In the genomic region with DNA sequence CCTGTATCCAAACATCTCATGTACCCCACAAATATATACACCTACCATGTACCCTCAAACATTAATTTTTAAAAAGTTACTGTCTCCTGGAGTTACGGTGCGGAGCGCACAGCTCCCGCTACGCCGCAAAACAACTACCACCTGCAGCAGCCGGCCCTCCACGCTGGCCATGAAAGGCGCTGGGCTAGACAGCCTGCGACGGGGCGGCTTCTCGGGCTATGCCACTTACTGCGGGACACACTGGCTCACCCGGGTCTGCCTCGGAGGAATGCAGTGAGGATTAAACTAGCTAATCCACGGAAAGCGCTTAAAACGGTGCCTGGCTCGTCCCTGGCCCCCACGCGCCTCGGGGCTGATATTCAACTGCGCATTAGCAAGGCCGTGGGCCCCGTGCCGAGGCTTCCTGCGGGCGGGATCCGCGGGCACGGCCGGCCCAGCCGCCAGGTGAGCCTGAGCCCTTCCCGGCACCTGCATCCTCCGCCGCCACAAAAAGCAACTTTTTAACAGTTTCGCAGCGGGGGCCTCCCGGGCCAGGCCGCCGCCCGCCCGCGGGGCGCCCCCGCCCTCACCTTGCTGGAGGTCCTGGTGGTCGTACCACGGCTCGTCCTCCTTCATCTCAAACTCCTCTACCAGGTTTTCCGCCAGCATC, we compare ENCODE assay signal across 1 cellular context.
TF ChIP-seq lines count a peak whose summit lies in the region.

No MANE protein-coding gene starts in this region.

TF ChIP-seq in HepG2, 621 proteins besides CTCF, POLR2A, EP300 and RAD21 (continued from another document and continues in another):
- TF ChIP-seq SRY (CRISPR knock-in tag; IDR thresholded peaks at IDR 0.05) = peak; percentile 35
- TF ChIP-seq TAF1 (CRISPR knock-in tag; IDR thresholded peaks at IDR 0.05) = peak; percentile 3
- TF ChIP-seq HMG20A (CRISPR knock-in tag; IDR thresholded peaks at IDR 0.05; ENCODE audit: borderline replicate concordance) = no peak
- TF ChIP-seq NCOA1 (CRISPR knock-in tag; IDR thresholded peaks at IDR 0.05) = 0 out of 2 replicates have a peak, but pooled peaks have one; percentile 21
- TF ChIP-seq, protein P1, sequence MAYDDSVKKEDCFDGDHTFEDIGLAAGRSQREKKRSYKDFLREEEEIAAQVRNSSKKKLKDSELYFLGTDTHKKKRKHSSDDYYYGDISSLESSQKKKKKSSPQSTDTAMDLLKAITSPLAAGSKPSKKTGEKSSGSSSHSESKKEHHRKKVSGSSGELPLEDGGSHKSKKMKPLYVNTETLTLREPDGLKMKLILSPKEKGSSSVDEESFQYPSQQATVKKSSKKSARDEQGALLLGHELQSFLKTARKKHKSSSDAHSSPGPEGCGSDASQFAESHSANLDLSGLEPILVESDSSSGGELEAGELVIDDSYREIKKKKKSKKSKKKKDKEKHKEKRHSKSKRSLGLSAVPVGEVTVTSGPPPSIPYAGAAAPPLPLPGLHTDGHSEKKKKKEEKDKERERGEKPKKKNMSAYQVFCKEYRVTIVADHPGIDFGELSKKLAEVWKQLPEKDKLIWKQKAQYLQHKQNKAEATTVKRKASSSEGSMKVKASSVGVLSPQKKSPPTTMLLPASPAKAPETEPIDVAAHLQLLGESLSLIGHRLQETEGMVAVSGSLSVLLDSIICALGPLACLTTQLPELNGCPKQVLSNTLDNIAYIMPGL (CRISPR knock-in tag; IDR thresholded peaks at IDR 0.05; ENCODE audit: borderline replicate concordance in 1 of 2, low read depth in 1 of 2) = peak; percentile 42 to 53; a peak in 2 of 4 replicates
- peak; percentile 13; the same call in 1 of the 2 replicates for TF ChIP-seq TMF1 (CRISPR knock-in tag; IDR thresholded peaks at IDR 0.05; ENCODE audit: low read depth)
- peak; percentile 82 for TF ChIP-seq ASH2L (IDR thresholded peaks at IDR 0.05; ENCODE audit: insufficient read length, low read depth, low read length)
- TF ChIP-seq ZNF343 (CRISPR knock-in tag; IDR thresholded peaks at IDR 0.05) = peak; percentile 6; the same call in 1 of the 2 replicates
- peak; percentile 60; the same call in 1 of the 2 replicates for TF ChIP-seq SALL1 (CRISPR knock-in tag; IDR thresholded peaks at IDR 0.05)
- peak; percentile 56; the same call in 1 of the 2 replicates for TF ChIP-seq SP2 (CRISPR knock-in tag; IDR thresholded peaks at IDR 0.05)
- peak; percentile 32; the same call in 1 of the 2 replicates for TF ChIP-seq ZNF670 (CRISPR knock-in tag; IDR thresholded peaks at IDR 0.05; ENCODE audit: borderline replicate concordance)
- TF ChIP-seq, protein P2, sequence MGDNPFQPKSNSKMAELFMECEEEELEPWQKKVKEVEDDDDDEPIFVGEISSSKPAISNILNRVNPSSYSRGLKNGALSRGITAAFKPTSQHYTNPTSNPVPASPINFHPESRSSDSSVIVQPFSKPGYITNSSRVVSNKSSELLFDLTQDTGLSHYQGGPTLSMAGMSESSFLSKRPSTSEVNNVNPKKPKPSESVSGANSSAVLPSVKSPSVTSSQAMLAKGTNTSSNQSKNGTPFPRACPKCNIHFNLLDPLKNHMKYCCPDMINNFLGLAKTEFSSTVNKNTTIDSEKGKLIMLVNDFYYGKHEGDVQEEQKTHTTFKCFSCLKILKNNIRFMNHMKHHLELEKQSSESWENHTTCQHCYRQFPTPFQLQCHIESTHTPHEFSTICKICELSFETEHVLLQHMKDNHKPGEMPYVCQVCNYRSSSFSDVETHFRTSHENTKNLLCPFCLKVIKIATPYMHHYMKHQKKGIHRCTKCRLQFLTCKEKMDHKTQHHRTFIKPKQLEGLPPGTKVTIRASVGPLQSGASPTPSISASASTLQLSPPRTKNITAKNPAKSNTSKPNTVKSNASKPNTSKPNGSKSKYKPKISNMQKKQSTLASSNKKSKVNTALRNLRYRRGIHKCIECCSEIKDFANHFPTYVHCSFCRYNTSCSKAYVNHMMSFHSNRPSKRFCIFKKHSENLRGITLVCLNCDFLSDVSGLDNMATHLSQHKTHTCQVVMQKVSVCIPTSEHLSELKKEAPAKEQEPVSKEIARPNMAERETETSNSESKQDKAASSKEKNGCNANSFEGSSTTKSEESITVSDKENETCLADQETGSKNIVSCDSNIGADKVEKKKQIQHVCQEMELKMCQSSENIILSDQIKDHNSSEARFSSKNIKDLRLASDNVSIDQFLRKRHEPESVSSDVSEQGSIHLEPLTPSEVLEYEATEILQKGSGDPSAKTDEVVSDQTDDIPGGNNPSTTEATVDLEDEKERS (CRISPR knock-in tag; IDR thresholded peaks at IDR 0.05) = 0 out of 2 replicates have a peak, but pooled peaks have one; percentile 41
- TF ChIP-seq THAP7 (CRISPR knock-in tag; IDR thresholded peaks at IDR 0.05) = peak; percentile 73; the same call in 1 of the 2 replicates
- TF ChIP-seq TBP (CRISPR knock-in tag; IDR thresholded peaks at IDR 0.05) = 0 out of 2 replicates have a peak, but pooled peaks have one; percentile 38
- TF ChIP-seq ARNT2 (CRISPR knock-in tag; IDR thresholded peaks at IDR 0.05; ENCODE audit: low read depth) = peak; percentile 58
- peak; percentile 38; the same call in 1 of the 2 replicates for TF ChIP-seq ZNF12 (CRISPR knock-in tag; IDR thresholded peaks at IDR 0.05)
- TF ChIP-seq ZNF280B (CRISPR knock-in tag; IDR thresholded peaks at IDR 0.05; ENCODE audit: borderline replicate concordance) = peak; percentile 59
- TF ChIP-seq ZNF446 (CRISPR knock-in tag; IDR thresholded peaks at IDR 0.05) = peak; percentile 88; the same call in 1 of the 2 replicates
- TF ChIP-seq SIX4 (CRISPR knock-in tag; IDR thresholded peaks at IDR 0.05) = no peak
- 0 out of 2 replicates have a peak, but pooled peaks have one; percentile 15 for TF ChIP-seq ZNF333 (CRISPR knock-in tag; IDR thresholded peaks at IDR 0.05; ENCODE audit: borderline replicate concordance)
- TF ChIP-seq, protein P3, sequence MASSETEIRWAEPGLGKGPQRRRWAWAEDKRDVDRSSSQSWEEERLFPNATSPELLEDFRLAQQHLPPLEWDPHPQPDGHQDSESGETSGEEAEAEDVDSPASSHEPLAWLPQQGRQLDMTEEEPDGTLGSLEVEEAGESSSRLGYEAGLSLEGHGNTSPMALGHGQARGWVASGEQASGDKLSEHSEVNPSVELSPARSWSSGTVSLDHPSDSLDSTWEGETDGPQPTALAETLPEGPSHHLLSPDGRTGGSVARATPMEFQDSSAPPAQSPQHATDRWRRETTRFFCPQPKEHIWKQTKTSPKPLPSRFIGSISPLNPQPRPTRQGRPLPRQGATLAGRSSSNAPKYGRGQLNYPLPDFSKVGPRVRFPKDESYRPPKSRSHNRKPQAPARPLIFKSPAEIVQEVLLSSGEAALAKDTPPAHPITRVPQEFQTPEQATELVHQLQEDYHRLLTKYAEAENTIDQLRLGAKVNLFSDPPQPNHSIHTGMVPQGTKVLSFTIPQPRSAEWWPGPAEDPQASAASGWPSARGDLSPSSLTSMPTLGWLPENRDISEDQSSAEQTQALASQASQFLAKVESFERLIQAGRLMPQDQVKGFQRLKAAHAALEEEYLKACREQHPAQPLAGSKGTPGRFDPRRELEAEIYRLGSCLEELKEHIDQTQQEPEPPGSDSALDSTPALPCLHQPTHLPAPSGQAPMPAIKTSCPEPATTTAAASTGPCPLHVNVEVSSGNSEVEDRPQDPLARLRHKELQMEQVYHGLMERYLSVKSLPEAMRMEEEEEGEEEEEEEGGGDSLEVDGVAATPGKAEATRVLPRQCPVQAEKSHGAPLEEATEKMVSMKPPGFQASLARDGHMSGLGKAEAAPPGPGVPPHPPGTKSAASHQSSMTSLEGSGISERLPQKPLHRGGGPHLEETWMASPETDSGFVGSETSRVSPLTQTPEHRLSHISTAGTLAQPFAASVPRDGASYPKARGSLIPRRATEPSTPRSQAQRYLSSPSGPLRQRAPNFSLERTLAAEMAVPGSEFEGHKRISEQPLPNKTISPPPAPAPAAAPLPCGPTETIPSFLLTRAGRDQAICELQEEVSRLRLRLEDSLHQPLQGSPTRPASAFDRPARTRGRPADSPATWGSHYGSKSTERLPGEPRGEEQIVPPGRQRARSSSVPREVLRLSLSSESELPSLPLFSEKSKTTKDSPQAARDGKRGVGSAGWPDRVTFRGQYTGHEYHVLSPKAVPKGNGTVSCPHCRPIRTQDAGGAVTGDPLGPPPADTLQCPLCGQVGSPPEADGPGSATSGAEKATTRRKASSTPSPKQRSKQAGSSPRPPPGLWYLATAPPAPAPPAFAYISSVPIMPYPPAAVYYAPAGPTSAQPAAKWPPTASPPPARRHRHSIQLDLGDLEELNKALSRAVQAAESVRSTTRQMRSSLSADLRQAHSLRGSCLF (CRISPR knock-in tag; IDR thresholded peaks at IDR 0.05; ENCODE audit: borderline replicate concordance) = peak; percentile 83; the same call in 1 of the 2 replicates
- 0 out of 2 replicates have a peak, but pooled peaks have one; percentile 76 for TF ChIP-seq GLI4 (CRISPR knock-in tag; IDR thresholded peaks at IDR 0.05; ENCODE audit: borderline replicate concordance)
- TF ChIP-seq ZNF607 (CRISPR knock-in tag; IDR thresholded peaks at IDR 0.05; ENCODE audit: borderline replicate concordance) = 0 out of 2 replicates have a peak, but pooled peaks have one; percentile 15
- TF ChIP-seq CSRNP2 (CRISPR knock-in tag; conservative IDR thresholded peaks at IDR 0.05; ENCODE audit: low read depth) = no peak
- no peak for TF ChIP-seq TCF7L2 (IDR thresholded peaks at IDR 0.05; ENCODE audit: low read depth, low read length)
- TF ChIP-seq ISX (CRISPR knock-in tag; conservative IDR thresholded peaks at IDR 0.05) = peak; percentile 51; the same call in 1 of the 2 replicates
- TF ChIP-seq THAP9 (CRISPR knock-in tag; IDR thresholded peaks at IDR 0.05; ENCODE audit: borderline replicate concordance) = peak; percentile 51
- TF ChIP-seq ZNF331 (CRISPR knock-in tag; IDR thresholded peaks at IDR 0.05) = no peak
- TF ChIP-seq ZBTB20 (CRISPR knock-in tag; IDR thresholded peaks at IDR 0.05; ENCODE audit: borderline replicate concordance, low read depth) = peak; percentile 34; the same call in 1 of the 2 replicates
- TF ChIP-seq RARA (CRISPR knock-in tag; IDR thresholded peaks at IDR 0.05) = peak; percentile 9; the same call in 1 of the 2 replicates
- TF ChIP-seq ZNF678 (CRISPR knock-in tag; IDR thresholded peaks at IDR 0.05) = peak; percentile 70
- TF ChIP-seq, protein P4, sequence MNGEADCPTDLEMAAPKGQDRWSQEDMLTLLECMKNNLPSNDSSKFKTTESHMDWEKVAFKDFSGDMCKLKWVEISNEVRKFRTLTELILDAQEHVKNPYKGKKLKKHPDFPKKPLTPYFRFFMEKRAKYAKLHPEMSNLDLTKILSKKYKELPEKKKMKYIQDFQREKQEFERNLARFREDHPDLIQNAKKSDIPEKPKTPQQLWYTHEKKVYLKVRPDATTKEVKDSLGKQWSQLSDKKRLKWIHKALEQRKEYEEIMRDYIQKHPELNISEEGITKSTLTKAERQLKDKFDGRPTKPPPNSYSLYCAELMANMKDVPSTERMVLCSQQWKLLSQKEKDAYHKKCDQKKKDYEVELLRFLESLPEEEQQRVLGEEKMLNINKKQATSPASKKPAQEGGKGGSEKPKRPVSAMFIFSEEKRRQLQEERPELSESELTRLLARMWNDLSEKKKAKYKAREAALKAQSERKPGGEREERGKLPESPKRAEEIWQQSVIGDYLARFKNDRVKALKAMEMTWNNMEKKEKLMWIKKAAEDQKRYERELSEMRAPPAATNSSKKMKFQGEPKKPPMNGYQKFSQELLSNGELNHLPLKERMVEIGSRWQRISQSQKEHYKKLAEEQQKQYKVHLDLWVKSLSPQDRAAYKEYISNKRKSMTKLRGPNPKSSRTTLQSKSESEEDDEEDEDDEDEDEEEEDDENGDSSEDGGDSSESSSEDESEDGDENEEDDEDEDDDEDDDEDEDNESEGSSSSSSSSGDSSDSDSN (CRISPR knock-in tag; IDR thresholded peaks at IDR 0.05) = peak; percentile 72
- peak; percentile 40; the same call in 1 of the 2 replicates for TF ChIP-seq ZNF768 (CRISPR knock-in tag; IDR thresholded peaks at IDR 0.05)
- peak; percentile 62; the same call in 1 of the 2 replicates for TF ChIP-seq SIN3A (IDR thresholded peaks at IDR 0.05; ENCODE audit: borderline replicate concordance, low read depth, low read length)
- TF ChIP-seq LCORL (IDR thresholded peaks at IDR 0.05) = no peak
- 0 out of 2 replicates have a peak, but pooled peaks have one; percentile 27 for TF ChIP-seq LCORL (CRISPR knock-in tag; IDR thresholded peaks at IDR 0.05)
